Comparison of ENCODE assay signal across 8 cellular contexts in the genomic region with DNA sequence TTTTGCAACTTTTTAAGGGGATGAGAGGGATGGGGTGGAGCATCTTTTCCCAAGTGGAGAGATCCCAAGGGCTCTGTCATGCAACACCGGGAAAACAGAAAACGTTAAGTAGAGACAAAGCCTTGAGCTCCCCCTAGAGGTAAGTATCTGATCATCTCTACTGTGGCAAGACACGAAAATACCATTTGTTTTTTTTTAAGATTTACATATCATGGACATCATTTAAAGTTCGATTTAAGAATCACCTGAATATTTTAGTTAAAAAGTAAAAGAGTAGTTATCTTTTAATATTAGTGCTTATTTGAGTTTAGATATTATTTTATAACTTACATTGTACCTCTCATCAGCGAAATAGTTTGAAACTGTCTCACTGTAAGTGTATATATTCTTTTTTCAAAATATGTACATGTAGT.
DNase-seq lines count a peak whose midpoint lies in the region; ATAC-seq, FAIRE-seq and TF ChIP-seq lines count a peak whose summit lies in the region.

No MANE protein-coding gene starts in this region.

- 21% methylated on average over 5 of the region's 5 CpGs for WGBS in prostate gland

- DNase-seq in EH (ENCODE audit: low read depth) (peak; percentile 71), H54 (ENCODE audit: insufficient read length, low spot score) (peak; percentile 26), NCI-H146 treated with DMSO at 0.1 percent for 48 hours (lab: John Stamatoyannopoulos, UW; ENCODE audit: unreplicated experiment) (peak; percentile 52), Right ventricle myocardium superior (no peak), prostate gland (ENCODE audit: low spot score) (peak; percentile 22)

- no peaks in the 10 kb centered on the region for H3K27me3 ChIP-seq in prostate gland (replicated peaks; ENCODE audit: insufficient read depth)

- H3K36me3 ChIP-seq in prostate gland, result no peaks in the 10 kb centered on the region

- intact Hi-C loops in Right ventricle myocardium superior (cut with DNase I) (no loop called here), prostate gland (cut with DNase I) (loop anchor here (1.0 to 2.0 kb wide), 2 partner anchors 318 to 323 kb away; no protein-coding TSS in a partner anchor)

- no peaks in the 10 kb centered on the region for H3K9me3 ChIP-seq in prostate gland

- no peak for TF ChIP-seq POLR2A in H54 (IDR thresholded peaks at IDR 0.05; ENCODE audit: low read depth, low read length)
- TF ChIP-seq POLR2A in prostate gland (IDR thresholded peaks at IDR 0.05), result no peak

- peak; percentile 83 for FAIRE-seq in H54 (lab: Jason Lieb, UNC)

- H3K27ac ChIP-seq in VCaP, result no peak overlapping the region
- H3K27ac ChIP-seq in prostate gland, result no peak overlapping the region

- no peak overlapping the region for H3K4me3 ChIP-seq in prostate gland

- H3K4me1 ChIP-seq in prostate gland (replicated peaks), result no peaks in the 10 kb centered on the region

- ATAC-seq in Right ventricle myocardium superior (ENCODE audit: poor library complexity) (peak; percentile 90), HG03135 (IDR thresholded peaks at IDR 0.05; ENCODE audit: unreplicated experiment) (no peak), GM19467 (IDR thresholded peaks at IDR 0.05; ENCODE audit: unreplicated experiment) (no peak)

- TF ChIP-seq CTCF in VCaP (conservative IDR thresholded peaks at IDR 0.05) (peak; percentile 93), prostate gland (IDR thresholded peaks at IDR 0.05) (peak in 3 of 4 experiments; percentile 62 to 69 (median 66))
